Comparison of ENCODE assay signal across 15 cellular contexts in the genomic region with DNA sequence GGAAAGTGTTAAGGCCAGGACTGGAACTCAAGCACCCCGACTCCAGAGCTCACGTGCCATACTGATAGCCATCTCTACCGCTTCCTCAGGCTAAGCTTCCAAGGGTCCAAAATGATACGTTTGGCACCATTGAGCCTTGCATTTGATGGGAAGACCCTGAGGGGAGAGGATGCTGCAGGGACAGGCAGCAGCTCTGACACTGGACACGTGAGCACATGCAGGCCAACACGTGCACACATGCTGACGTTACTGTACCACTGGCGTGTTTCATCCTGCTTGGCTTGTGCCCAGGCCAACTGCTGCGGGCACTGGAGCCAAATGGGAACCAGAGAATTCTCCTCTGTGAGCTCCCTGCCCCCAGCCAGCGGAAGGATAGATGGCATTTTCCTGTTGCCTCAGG. TPM values are rescaled to one million over a fixed set of nuclear protein-coding genes. Genes with fewer than 3 reads are reported as not detected.
DNase-seq lines count a peak whose midpoint lies in the region; ATAC-seq, FAIRE-seq and TF ChIP-seq lines count a peak whose summit lies in the region.
"Had no signal": no experiment of that assay in that cellular context is flagged by ENCODE, and none has a peak within 500 bp of the region (broad histone marks: within the 10 kb centered on the region; RNA-seq: fewer than 3 reads in every experiment).

No MANE protein-coding gene starts in this region.

- 61% methylated on average over 10 of the region's 10 CpGs for WGBS in right cardiac atrium

- no peak overlapping the region for H3K4me3 Mint-ChIP-seq in WTC11
- H3K4me3 Mint-ChIP-seq: dendritic cell treated with granulocyte-macrophage colony-stimulating factor and Interleukin-4, amounts not matched to agents 40 ng/mL and 50 ng/mL, for 4 days; H9; stimulated activated naive CD8-positive, alpha-beta T cell treated with anti-CD3 and anti-CD28 coated beads, Interleukin-15, Interleukin-2, amounts not matched to agents 100 ng/mL and 50 ng/mL, for 24 hours had no signal

- no peak for ATAC-seq in right cardiac atrium
- no peak for ATAC-seq in HG03135 (IDR thresholded peaks at IDR 0.05; ENCODE audit: unreplicated experiment)
- no peak for ATAC-seq in WTC11
- ATAC-seq in HG03139 (IDR thresholded peaks at IDR 0.05; ENCODE audit: unreplicated experiment): no peak
- ATAC-seq in GM19397 (IDR thresholded peaks at IDR 0.05; ENCODE audit: unreplicated experiment): no peak

- no peak overlapping the region for H3K27ac Mint-ChIP-seq in WTC11
- H3K27ac Mint-ChIP-seq: dendritic cell treated with granulocyte-macrophage colony-stimulating factor and Interleukin-4, amounts not matched to agents 40 ng/mL and 50 ng/mL, for 4 days; H9; stimulated activated naive CD8-positive, alpha-beta T cell treated with anti-CD3 and anti-CD28 coated beads, Interleukin-15, Interleukin-2, amounts not matched to agents 100 ng/mL and 50 ng/mL, for 24 hours had no signal

- no peak overlapping the region for H3K27ac ChIP-seq in right cardiac atrium (ENCODE audit: low read length)
- H3K27ac ChIP-seq: spleen, VCaP had no signal

- H3K36me3 ChIP-seq in bronchial epithelial cell (ENCODE audit: control insufficient read depth, insufficient read depth, low read length): peaks cover 12% of the 10 kb centered on the region
- H3K36me3 ChIP-seq: spleen had no signal

- POLR2A ChIA-PET in WTC11 (lab: Charles Lee): no interaction called here

- DNase-seq in AG09319 (ENCODE audit: extremely low read depth, low read depth) (peak; percentile 5), HT1080 (ENCODE audit: low read depth) (peak; percentile 72), bronchial epithelial cell (ENCODE audit: low read depth) (peak; percentile 76), right cardiac atrium (peak in 2 of 3 donors; percentile 29 to 59), WTC11 (ENCODE audit: low spot score) (no peak)
- DNase-seq: activated effector memory CD4-positive, alpha-beta T cell treated with Interleukin-2 at 50 U/mL for 16 hours; H9; spleen had no signal

- H3K9me3 Mint-ChIP-seq in WTC11: no peaks in the 10 kb centered on the region
- H3K9me3 Mint-ChIP-seq: dendritic cell treated with granulocyte-macrophage colony-stimulating factor and Interleukin-4, amounts not matched to agents 40 ng/mL and 50 ng/mL, for 4 days; H9; stimulated activated naive CD8-positive, alpha-beta T cell treated with anti-CD3 and anti-CD28 coated beads, Interleukin-15, Interleukin-2, amounts not matched to agents 100 ng/mL and 50 ng/mL, for 24 hours had no signal

- no peaks in the 10 kb centered on the region for H3K4me1 ChIP-seq in right cardiac atrium (ENCODE audit: control insufficient read depth, insufficient read depth, low read length)
- H3K4me1 ChIP-seq: spleen had no signal

- no peaks in the 10 kb centered on the region for H3K36me3 Mint-ChIP-seq in WTC11

- no peak for TF ChIP-seq CTCF in AG09319 (IDR thresholded peaks at IDR 0.05; ENCODE audit: low read depth, low read length)
- TF ChIP-seq CTCF in bronchial epithelial cell (IDR thresholded peaks at IDR 0.05; ENCODE audit: insufficient read depth, low read length, severe bottlenecking): no peak
- TF ChIP-seq CTCF in WTC11 (IDR thresholded peaks at IDR 0.05): no peak

- no peaks in the 10 kb centered on the region for H3K9me3 ChIP-seq in right cardiac atrium (ENCODE audit: control insufficient read depth, low read length)
- H3K9me3 ChIP-seq: spleen had no signal

- H3K27me3 ChIP-seq in bronchial epithelial cell (ENCODE audit: control insufficient read depth, insufficient read depth, low read length): no peaks in the 10 kb centered on the region
- no peaks in the 10 kb centered on the region for H3K27me3 ChIP-seq in right cardiac atrium (ENCODE audit: control insufficient read depth, insufficient read depth)
- H3K27me3 ChIP-seq: spleen had no signal

- H3K27me3 Mint-ChIP-seq in WTC11 (ENCODE audit: low read depth): peaks cover 7% of the 10 kb centered on the region
- H3K27me3 Mint-ChIP-seq: stimulated activated naive CD8-positive, alpha-beta T cell treated with anti-CD3 and anti-CD28 coated beads, Interleukin-15, Interleukin-2, amounts not matched to agents 100 ng/mL and 50 ng/mL, for 24 hours had no signal

- intact Hi-C loops in right cardiac atrium (cut with DNase I): no loop called here

- peaks cover 23% of the 10 kb centered on the region for H3K4me1 Mint-ChIP-seq in WTC11

- H3K4me3 ChIP-seq in bronchial epithelial cell (ENCODE audit: low read depth, low read length) (no peak overlapping the region), right cardiac atrium (ENCODE audit: low read length) (no peak overlapping the region)
- H3K4me3 ChIP-seq: spleen had no signal

- CTCF ChIA-PET in WTC11 (lab: Charles Lee): interaction anchor here (0.9 to 2.2 kb wide), 4 partner anchors 12 to 155 kb away, joined by 3 to 13 read pairs (median 4); no protein-coding TSS in a partner anchor

- FAIRE-seq in bronchial epithelial cell (lab: Jason Lieb, UNC): peak; percentile 95
- FAIRE-seq: frontal cortex had no signal

TF ChIP-seq in WTC11, 78 proteins besides CTCF, POLR2A, EP300 and RAD21:
- TF ChIP-seq SOX15 (CRISPR knock-in tag; IDR thresholded peaks at IDR 0.05) (no peak), ZNF396 (CRISPR knock-in tag; IDR thresholded peaks at IDR 0.05; ENCODE audit: borderline replicate concordance) (no peak), EMX1 (CRISPR knock-in tag; IDR thresholded peaks at IDR 0.05) (no peak), ATF1 (CRISPR knock-in tag; IDR thresholded peaks at IDR 0.05) (no peak), ERG (CRISPR knock-in tag; IDR thresholded peaks at IDR 0.05) (no peak), SP1 (CRISPR knock-in tag; conservative IDR thresholded peaks at IDR 0.05) (no peak)
- TF ChIP-seq, protein P1, sequence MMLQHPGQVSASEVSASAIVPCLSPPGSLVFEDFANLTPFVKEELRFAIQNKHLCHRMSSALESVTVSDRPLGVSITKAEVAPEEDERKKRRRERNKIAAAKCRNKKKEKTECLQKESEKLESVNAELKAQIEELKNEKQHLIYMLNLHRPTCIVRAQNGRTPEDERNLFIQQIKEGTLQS (CRISPR knock-in tag; conservative IDR thresholded peaks at IDR 0.05): no peak
- TF ChIP-seq, protein P2, sequence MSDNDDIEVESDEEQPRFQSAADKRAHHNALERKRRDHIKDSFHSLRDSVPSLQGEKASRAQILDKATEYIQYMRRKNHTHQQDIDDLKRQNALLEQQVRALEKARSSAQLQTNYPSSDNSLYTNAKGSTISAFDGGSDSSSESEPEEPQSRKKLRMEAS (CRISPR knock-in tag; IDR thresholded peaks at IDR 0.05): no peak
- TF ChIP-seq, protein P3, sequence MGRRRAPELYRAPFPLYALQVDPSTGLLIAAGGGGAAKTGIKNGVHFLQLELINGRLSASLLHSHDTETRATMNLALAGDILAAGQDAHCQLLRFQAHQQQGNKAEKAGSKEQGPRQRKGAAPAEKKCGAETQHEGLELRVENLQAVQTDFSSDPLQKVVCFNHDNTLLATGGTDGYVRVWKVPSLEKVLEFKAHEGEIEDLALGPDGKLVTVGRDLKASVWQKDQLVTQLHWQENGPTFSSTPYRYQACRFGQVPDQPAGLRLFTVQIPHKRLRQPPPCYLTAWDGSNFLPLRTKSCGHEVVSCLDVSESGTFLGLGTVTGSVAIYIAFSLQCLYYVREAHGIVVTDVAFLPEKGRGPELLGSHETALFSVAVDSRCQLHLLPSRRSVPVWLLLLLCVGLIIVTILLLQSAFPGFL (CRISPR knock-in tag; IDR thresholded peaks at IDR 0.05; ENCODE audit: borderline replicate concordance): no peak

RNA-seq across cellular contexts. Expression of gene FAT2, which starts 5.2 kb away (rescaled TPM):
- total RNA-seq in HT1080 (2014; rRNA removed; shearing (Covaris generic)): 0.06 and 0.07 TPM in 2 replicates
- 0.03 TPM in 2 replicates for polyA plus RNA-seq in HT1080 (2015; cell fraction: cytosol; rRNA removed)
- 0.10 and 0.12 TPM in 2 replicates for polyA plus RNA-seq in HT1080 (2015; cell fraction: nucleus; rRNA removed)
- total RNA-seq in bronchial epithelial cell (34.2 and 62.6 TPM in 2 replicates), right cardiac atrium (under 1 TPM in 1 of 4 donors, not detected in 3; 0.03 TPM), WTC11 (2021) (0.14 to 0.26 TPM (median 0.16 TPM) in 3 replicates)
- under 0.01 TPM for polyA plus RNA-seq in right cardiac atrium

Comparison
In these comparisons a context has a peak if more than half of its experiments do, and no peak if none do; other contexts are left out.
1. RNA of gene FAT2, which starts 5.2 kb away (total RNA-seq): 34.2 to 62.6 TPM in bronchial epithelial cell; 0.14 to 0.26 TPM in WTC11, 0.06 to 0.07 TPM in HT1080 and 0.03 TPM in right cardiac atrium; every median in the first group is over 10 times any median in the second.